In genomic region chr14:89399594-89400068, GRCh38 we compare ENCODE assay signal across 9 cellular contexts. TPM values are rescaled to one million over a fixed set of nuclear protein-coding genes. Genes with fewer than 3 reads are reported as not detected.
DNase-seq lines count a peak whose midpoint lies in the region; ATAC-seq, FAIRE-seq and TF ChIP-seq lines count a peak whose summit lies in the region.
"Had no signal": no experiment of that assay in that cellular context is flagged by ENCODE, and none has a peak within 500 bp of the region (broad histone marks: within the 10 kb centered on the region; RNA-seq: fewer than 3 reads in every experiment).

No MANE protein-coding gene starts in this region.

- peak; percentile 58 for DNase-seq in GM04504 (ENCODE audit: low read depth)
- DNase-seq in NCI-H748 treated with DMSO at 0.1 percent for 48 hours (lab: John Stamatoyannopoulos, UW) = peak; percentile 92
- DNase-seq in fibroblast of peridontal ligament (ENCODE audit: extremely low read depth) = peak; percentile 88
- DNase-seq in pancreas = peak in 1 of 6 donors; percentile 40
- DNase-seq in foreskin melanocyte = no peak
- DNase-seq in progenitor cell of endocrine pancreas (ENCODE audit: low spot score, unreplicated experiment) = no peak
- DNase-seq: activated CD4-positive, alpha-beta T cell treated with anti-CD3 and anti-CD28 coated beads, Interleukin-2, amount 50 U/mL, for 1 hour had no signal

- no peak overlapping the region for H3K27ac Mint-ChIP-seq in progenitor cell of endocrine pancreas

- H3K4me3 Mint-ChIP-seq in progenitor cell of endocrine pancreas (ENCODE audit: low read depth) = no peak overlapping the region

- intact Hi-C loops in pancreas (cut with DNase I) = no loop called here

- peaks cover 6% of the 10 kb centered on the region for H3K36me3 Mint-ChIP-seq in progenitor cell of endocrine pancreas (ENCODE audit: insufficient read depth)

- H3K27me3 Mint-ChIP-seq in progenitor cell of endocrine pancreas = peaks cover 17% of the 10 kb centered on the region

- H3K27ac ChIP-seq in pancreas = no peak overlapping the region

- ATAC-seq in pancreas = peak; percentile 59 to 80 (median 70)
- ATAC-seq in GM18907 (IDR thresholded peaks at IDR 0.05; ENCODE audit: unreplicated experiment) = no peak
- no peak for ATAC-seq in GM21825 (IDR thresholded peaks at IDR 0.05; ENCODE audit: unreplicated experiment)

- H3K4me1 Mint-ChIP-seq in progenitor cell of endocrine pancreas (ENCODE audit: low read depth) = no peaks in the 10 kb centered on the region

- no peaks in the 10 kb centered on the region for H3K27me3 ChIP-seq in pancreas

- FAIRE-seq in pancreas (lab: Jason Lieb, UNC) = no peak

- TF ChIP-seq CTCF in pancreas (IDR thresholded peaks at IDR 0.05) (no peak), progenitor cell of endocrine pancreas (IDR thresholded peaks at IDR 0.05; ENCODE audit: unreplicated experiment) (no peak)

- H3K4me1 ChIP-seq in pancreas = no peaks in the 10 kb centered on the region

- no peaks in the 10 kb centered on the region for H3K9me3 Mint-ChIP-seq in progenitor cell of endocrine pancreas (ENCODE audit: low read depth)

- H3K36me3 ChIP-seq in pancreas = no peaks in the 10 kb centered on the region

- WGBS in pancreas, 2 donors = 39 to 46% methylated on average over 10 of the region's 10 CpGs

- H3K9me3 ChIP-seq in pancreas = no peaks in the 10 kb centered on the region

- no peak overlapping the region for H3K4me3 ChIP-seq in pancreas

RNA-seq across cellular contexts. Expression of gene FOXN3, which starts 17.4 kb away (rescaled TPM):
- 10 to 100 TPM; 28.3 to 58.0 (median 34.7) TPM for total RNA-seq in pancreas
- 1 to 10 TPM; 8.8 TPM for polyA plus RNA-seq in pancreas
- 25.8 and 34.9 TPM in 2 replicates for total RNA-seq in progenitor cell of endocrine pancreas

Comparison
In these comparisons a context has a peak if more than half of its experiments do, and no peak if none do; other contexts are left out.
1. DNase-seq: peak in GM04504 (single experiment), NCI-H748 treated with DMSO at 0.1 percent for 48 hours (single experiment) and fibroblast of peridontal ligament (single experiment); none in foreskin melanocyte (single experiment) and progenitor cell of endocrine pancreas (single experiment).
2. ATAC-seq: peak in pancreas (4 of 4); none in GM18907 (single experiment) and GM21825 (single experiment).